In genomic region chr3:112345681-112346080, GRCh38 we compare ENCODE assay signal across 25 cellular contexts. TPM values are rescaled to one million over a fixed set of nuclear protein-coding genes. Genes with fewer than 3 reads are reported as not detected.
"Had no signal": no experiment of that assay in that cellular context is flagged by ENCODE, and none has a peak within 500 bp of the region (broad histone marks: within the 10 kb centered on the region; RNA-seq: fewer than 3 reads in every experiment).

No MANE protein-coding gene starts in this region.

- H3K4me1 ChIP-seq: left lung, pancreas, sigmoid colon had no signal

- H3K4me3 Mint-ChIP-seq: activated naive CD8-positive, alpha-beta T cell treated with anti-CD3 and anti-CD28 coated beads, Interleukin-2, amount 10 ng/mL, durations not matched to agents 7 days and 5 days; activated T-helper 1 cell treated with anti-CD3 and anti-CD28 coated beads, Interleukin-12 subunit alpha, Interleukin-12 subunit beta, Interleukin-2, Interleukin-4 antibody, amounts not matched to agents 30 ng/mL and 10 ng/mL and 1 ng/mL, durations not matched to agents 14 hours and 24 hours and 36 hours; natural killer cell treated with Interleukin-12 subunit alpha and Interleukin-12 subunit beta and Interleukin-15 and Interleukin-18, amount 100 ng/mL, for 72 hours; T-helper 17 cell had no signal

- H3K36me3 ChIP-seq: left lung, pancreas had no signal

- H3K27ac ChIP-seq: left lung, pancreas, psoas muscle, sigmoid colon had no signal

- H3K36me3 Mint-ChIP-seq: natural killer cell treated with Interleukin-12 subunit alpha and Interleukin-12 subunit beta and Interleukin-15 and Interleukin-18, amount 100 ng/mL, for 72 hours had no signal

- H3K27me3 ChIP-seq: left lung, pancreas, sigmoid colon, tibial nerve had no signal

- H3K4me3 ChIP-seq: left lung, lung, pancreas, psoas muscle, sigmoid colon, smooth muscle cell, tibial nerve had no signal

- H3K4me2 ChIP-seq: smooth muscle cell had no signal

- ATAC-seq: esophagus mucosa; left lung; natural killer cell treated with Interleukin-12 subunit alpha and Interleukin-12 subunit beta and Interleukin-15 and Interleukin-18, amount 100 ng/mL, for 72 hours; pancreas; psoas muscle; T-helper 17 cell had no signal

- H3K27ac Mint-ChIP-seq: activated naive CD8-positive, alpha-beta T cell treated with anti-CD3 and anti-CD28 coated beads, Interleukin-2, amount 10 ng/mL, durations not matched to agents 7 days and 5 days; natural killer cell treated with Interleukin-12 subunit alpha and Interleukin-12 subunit beta and Interleukin-15 and Interleukin-18, amount 100 ng/mL, for 72 hours; T-helper 17 cell had no signal

- DNase-seq: activated effector memory CD4-positive, alpha-beta T cell treated with anti-CD3 and anti-CD28 coated beads, Interleukin-2, amount 50 U/mL, for 16 hours; activated naive CD4-positive, alpha-beta T cell treated with anti-CD3 and anti-CD28 coated beads for 36 hours; activated naive CD8-positive, alpha-beta T cell treated with anti-CD3 and anti-CD28 coated beads, Interleukin-2, amount 10 ng/mL, durations not matched to agents 7 days and 5 days; activated T-cell treated with anti-CD3 and anti-CD28 coated beads for 4 hours; amygdala; caudate nucleus; foreskin melanocyte; left lung; mesendoderm; pancreas; psoas muscle; sigmoid colon; stimulated activated CD4-positive, alpha-beta T cell treated with anti-CD3 and anti-CD28 coated beads, Interleukin-15, amount 100 ng/mL, for 24 hours; stimulated activated CD4-positive, alpha-beta T cell treated with anti-CD3 and anti-CD28 coated beads, Interleukin-2, amount 100 ng/mL, for 24 hours; stimulated activated naive CD4-positive, alpha-beta T cell; T-helper 17 cell; T1000 had no signal

- H3K9me3 ChIP-seq: pancreas, psoas muscle, sigmoid colon had no signal

- H3K27me3 Mint-ChIP-seq: activated naive CD8-positive, alpha-beta T cell treated with anti-CD3 and anti-CD28 coated beads, Interleukin-2, amount 10 ng/mL, durations not matched to agents 7 days and 5 days had no signal

- H3K9me3 Mint-ChIP-seq: activated naive CD4-positive, alpha-beta T cell treated with anti-CD3 and anti-CD28 coated beads for 36 hours; activated naive CD8-positive, alpha-beta T cell treated with anti-CD3 and anti-CD28 coated beads, Interleukin-2, amount 10 ng/mL, durations not matched to agents 7 days and 5 days; natural killer cell treated with Interleukin-12 subunit alpha and Interleukin-12 subunit beta and Interleukin-15 and Interleukin-18, amount 100 ng/mL, for 72 hours had no signal

- FAIRE-seq: islet of Langerhans, pancreas had no signal

RNA-seq across cellular contexts. Expression of gene SLC9C1, which starts 51.7 kb away (rescaled TPM):
- total RNA-seq: activated naive CD4-positive, alpha-beta T cell treated with anti-CD3 and anti-CD28 coated beads for 36 hours; activated naive CD8-positive, alpha-beta T cell treated with anti-CD3 and anti-CD28 coated beads, Interleukin-2, amount 10 ng/mL, durations not matched to agents 7 days and 5 days; activated T-helper 1 cell treated with anti-CD3 and anti-CD28 coated beads, Interleukin-12 subunit alpha, Interleukin-12 subunit beta, Interleukin-2, Interleukin-4 antibody, amounts not matched to agents 30 ng/mL and 10 ng/mL and 1 ng/mL, durations not matched to agents 14 hours and 24 hours and 36 hours; esophagus mucosa; glomerular endothelial cell; natural killer cell treated with Interleukin-12 subunit alpha and Interleukin-12 subunit beta and Interleukin-15 and Interleukin-18, amount 100 ng/mL, for 72 hours; smooth muscle cell; T-helper 17 cell; tibial nerve had no signal
- polyA plus RNA-seq: lung, smooth muscle cell had no signal
